ENCODE assay signal across 8 cellular contexts in genomic region chr3:187066228-187066995, GRCh38.
DNase-seq lines count a peak whose midpoint lies in the region; ATAC-seq, FAIRE-seq and TF ChIP-seq lines count a peak whose summit lies in the region.

No MANE protein-coding gene starts in this region.

- peak; percentile 35 for ATAC-seq in HG03175 (IDR thresholded peaks at IDR 0.05; ENCODE audit: unreplicated experiment)
- ATAC-seq in natural killer cell treated with Interleukin-12 subunit alpha and Interleukin-12 subunit beta and Interleukin-15 and Interleukin-18, amount 100 ng/mL, for 72 hours, result peak; percentile 52 to 59

- H3K9me3 Mint-ChIP-seq in chondrocyte (ENCODE audit: low read depth), result peaks cover 10% of the 10 kb centered on the region
- no peaks in the 10 kb centered on the region for H3K9me3 Mint-ChIP-seq in natural killer cell treated with Interleukin-12 subunit alpha and Interleukin-12 subunit beta and Interleukin-15 and Interleukin-18, amount 100 ng/mL, for 72 hours

- H3K4me3 ChIP-seq in AG04449 (ENCODE audit: low read depth, low read length), result no peak overlapping the region

- POLR2A ChIA-PET in AG04449 (lab: Yijun Ruan, JAX), result no interaction called here

- peaks cover 49% of the 10 kb centered on the region for H3K4me1 Mint-ChIP-seq in chondrocyte (ENCODE audit: low read depth)
- H3K4me1 Mint-ChIP-seq in natural killer cell treated with Interleukin-12 subunit alpha and Interleukin-12 subunit beta and Interleukin-15 and Interleukin-18, amount 100 ng/mL, for 72 hours (ENCODE audit: low read depth in 2 of 2), result peaks cover 47 to 49% of the 10 kb centered on the region in 2 donors

- DNase-seq in AG04449 (ENCODE audit: low read depth, low spot score), result no peak
- DNase-seq in GM12892 (ENCODE audit: insufficient read length), result no peak
- DNase-seq in SW480 (ENCODE audit: low spot score), result peak; percentile 64
- no peak for DNase-seq in chondrocyte (ENCODE audit: low spot score)
- DNase-seq in natural killer cell treated with Interleukin-12 subunit alpha and Interleukin-12 subunit beta and Interleukin-15 and Interleukin-18, amount 100 ng/mL, for 72 hours (ENCODE audit: low spot score), result no peak
- DNase-seq in occipital lobe (lab: John Stamatoyannopoulos, UW), result no peak
- DNase-seq in AG20443 (ENCODE audit: low spot score), result no peak

- peaks cover 15% of the 10 kb centered on the region for H3K36me3 Mint-ChIP-seq in chondrocyte (ENCODE audit: low read depth)
- H3K36me3 Mint-ChIP-seq in natural killer cell treated with Interleukin-12 subunit alpha and Interleukin-12 subunit beta and Interleukin-15 and Interleukin-18, amount 100 ng/mL, for 72 hours, result peaks cover 16% of the 10 kb centered on the region

- peak; percentile 87 for FAIRE-seq in GM12892 (lab: Jason Lieb, UNC)

- H3K27ac Mint-ChIP-seq in chondrocyte (ENCODE audit: unreplicated experiment), result peak overlapping the region; percentile 39
- H3K27ac Mint-ChIP-seq in natural killer cell treated with Interleukin-12 subunit alpha and Interleukin-12 subunit beta and Interleukin-15 and Interleukin-18, amount 100 ng/mL, for 72 hours, result peak overlapping the region in 1 of 2 donors; percentile 64

- CTCF ChIA-PET in AG04449 (lab: Yijun Ruan, JAX), result no interaction called here

- TF ChIP-seq POLR2A in GM12892 (IDR thresholded peaks at IDR 0.05; ENCODE audit: low read depth, low read length), result no peak

- no peaks in the 10 kb centered on the region for H3K27me3 Mint-ChIP-seq in chondrocyte (ENCODE audit: low read depth)
- no peaks in the 10 kb centered on the region for H3K27me3 Mint-ChIP-seq in natural killer cell treated with Interleukin-12 subunit alpha and Interleukin-12 subunit beta and Interleukin-15 and Interleukin-18, amount 100 ng/mL, for 72 hours

- H3K4me3 Mint-ChIP-seq in chondrocyte (ENCODE audit: unreplicated experiment), result no peak overlapping the region
- no peak overlapping the region for H3K4me3 Mint-ChIP-seq in natural killer cell treated with Interleukin-12 subunit alpha and Interleukin-12 subunit beta and Interleukin-15 and Interleukin-18, amount 100 ng/mL, for 72 hours

- TF ChIP-seq CTCF in AG04449 (IDR thresholded peaks at IDR 0.05; ENCODE audit: insufficient read depth, low read length, missing control alignments) (peak; percentile 6), chondrocyte (IDR thresholded peaks at IDR 0.05) (peak; percentile 49)
